8 cellular contexts compared by ENCODE assay signal in the genomic region with DNA sequence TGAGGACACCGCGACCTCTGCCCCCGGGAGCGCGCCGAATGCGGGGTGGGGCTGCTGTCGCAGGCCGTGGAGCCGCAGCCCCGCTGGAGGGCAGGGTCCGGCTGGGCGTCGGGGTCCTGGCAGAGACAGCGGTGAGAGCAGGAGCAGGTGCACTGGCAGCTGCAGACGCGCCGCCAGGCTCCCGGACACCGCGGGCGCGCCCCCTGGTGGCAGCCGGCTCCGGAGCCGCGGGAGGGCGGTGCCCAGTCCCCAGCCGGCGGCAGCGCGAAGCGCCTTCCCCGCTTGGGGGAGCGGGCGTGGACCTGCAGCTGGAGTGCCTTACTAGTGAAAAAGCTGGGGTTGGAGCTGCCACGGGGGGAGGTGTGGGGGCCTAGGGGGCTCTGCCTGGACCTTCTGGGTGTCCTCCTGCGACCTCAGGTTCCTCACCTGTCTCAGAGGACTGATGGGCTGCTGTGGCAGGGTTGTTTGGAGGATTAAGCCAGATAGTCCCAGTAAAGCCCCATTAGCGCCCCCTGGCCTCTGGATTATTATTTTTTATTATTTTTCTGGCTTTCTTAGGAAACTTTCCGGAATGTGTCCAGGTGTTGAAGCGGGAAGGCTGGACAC.
DNase-seq lines count a peak whose midpoint lies in the region; ATAC-seq and TF ChIP-seq lines count a peak whose summit lies in the region.
"Not testable (repeated sequence)": the region's sequence is repeated elsewhere in the genome, so short reads cannot be mapped to it uniquely, and the experiment has no call there.

No MANE protein-coding gene starts in this region.

- H3K27me3 Mint-ChIP-seq in activated CD8-positive, alpha-beta memory T cell treated with anti-CD3 and anti-CD28 coated beads, Interleukin-2, amount 10 ng/mL, durations not matched to agents 7 days and 5 days = peaks cover 14% of the 10 kb centered on the region

- not testable (repeated sequence) for H3K9me3 ChIP-seq in lower lobe of right lung

- intact Hi-C loops in lower lobe of right lung (cut with DNase I) = not testable (repeated sequence)

- not testable (repeated sequence) for H3K27ac ChIP-seq in lower lobe of right lung

- POLR2A ChIA-PET in BJ (lab: Charles Lee) = interaction anchor here (1.0 kb wide), 1 partner anchor 128 kb away, joined by 3 read pairs; no protein-coding TSS in a partner anchor

- H3K4me3 ChIP-seq in BJ (ENCODE audit: low read depth, low read length) (peak overlapping the region; percentile 41), lower lobe of right lung (peak overlapping the region; percentile 48)

- H3K27ac Mint-ChIP-seq in activated CD8-positive, alpha-beta memory T cell treated with anti-CD3 and anti-CD28 coated beads, Interleukin-2, amount 10 ng/mL, durations not matched to agents 7 days and 5 days = not testable (repeated sequence)

- H3K4me1 Mint-ChIP-seq in activated CD8-positive, alpha-beta memory T cell treated with anti-CD3 and anti-CD28 coated beads, Interleukin-2, amount 10 ng/mL, durations not matched to agents 7 days and 5 days = not testable (repeated sequence)

- H3K4me1 ChIP-seq in lower lobe of right lung = not testable (repeated sequence)

- TF ChIP-seq CTCF in BJ (IDR thresholded peaks at IDR 0.05; ENCODE audit: insufficient read depth, low read depth, low read length) (peak; percentile 41), lower lobe of right lung (IDR thresholded peaks at IDR 0.05) (peak; percentile 71)

- peak; percentile 96 for ATAC-seq in HG03175 (IDR thresholded peaks at IDR 0.05; ENCODE audit: unreplicated experiment)
- ATAC-seq in activated CD8-positive, alpha-beta memory T cell treated with anti-CD3 and anti-CD28 coated beads, Interleukin-2, amount 10 ng/mL, durations not matched to agents 7 days and 5 days = peak; percentile 95
- peak; percentile 91 for ATAC-seq in lower lobe of right lung

- H3K9me3 Mint-ChIP-seq in activated CD8-positive, alpha-beta memory T cell treated with anti-CD3 and anti-CD28 coated beads, Interleukin-2, amount 10 ng/mL, durations not matched to agents 7 days and 5 days (ENCODE audit: low read depth) = not testable (repeated sequence)

- not testable (repeated sequence) for H3K27me3 ChIP-seq in BJ (ENCODE audit: control insufficient read depth, insufficient read depth, low read length); lower lobe of right lung (ENCODE audit: low read depth)

- not testable (repeated sequence) for H3K36me3 ChIP-seq in BJ (ENCODE audit: control insufficient read depth, insufficient read depth, low read length); lower lobe of right lung

- CTCF ChIA-PET in BJ (lab: Yijun Ruan, JAX) = interaction anchor here (1.1 to 3.0 kb wide), 6 partner anchors 120 to 648 kb away, joined by 3 to 41 read pairs (median 7); no protein-coding TSS in a partner anchor
- CTCF ChIA-PET in activated CD8-positive, alpha-beta memory T cell treated with anti-CD3 and anti-CD28 coated beads, Interleukin-2, amount 10 ng/mL, durations not matched to agents 7 days and 5 days (lab: Charles Lee) = interaction anchor here (0.6 to 2.0 kb wide), 11 partner anchors 9 to 647 kb away, joined by 3 to 29 read pairs (median 4); no protein-coding TSS in a partner anchor

- not testable (repeated sequence) for H3K36me3 Mint-ChIP-seq in activated CD8-positive, alpha-beta memory T cell treated with anti-CD3 and anti-CD28 coated beads, Interleukin-2, amount 10 ng/mL, durations not matched to agents 7 days and 5 days

- peak overlapping the region; percentile 55 for H3K4me3 Mint-ChIP-seq in activated CD8-positive, alpha-beta memory T cell treated with anti-CD3 and anti-CD28 coated beads, Interleukin-2, amount 10 ng/mL, durations not matched to agents 7 days and 5 days

- DNase-seq in BJ (ENCODE audit: low read depth) (peak; percentile 0), GM19240 (ENCODE audit: insufficient read length, low spot score) (peak; percentile 28), NCI-H526 (lab: John Stamatoyannopoulos, UW) (peak; percentile 18 to 77), lower lobe of right lung (peak; percentile 78)
- DNase-seq in activated CD8-positive, alpha-beta memory T cell treated with anti-CD3 and anti-CD28 coated beads, Interleukin-2, amount 10 ng/mL, durations not matched to agents 7 days and 5 days = peak; percentile 79
- DNase-seq in effector CD8-positive, alpha-beta T cell (lab: John Stamatoyannopoulos, UW) = peak; percentile 55
- peak; percentile 42 to 76 (median 61) for DNase-seq in stimulated activated CD4-positive, alpha-beta T cell treated with anti-CD3 and anti-CD28 coated beads, TNF-alpha, amount 100 ng/mL, for 1 hour (ENCODE audit: low read depth in 3 of 3, low spot score in 1 of 3)

Comparison
In these comparisons a context has a peak if more than half of its experiments do, and no peak if none do; other contexts are left out.
1. DNase-seq: peak in every context shown above with its lines; median percentile 79 in activated CD8-positive, alpha-beta memory T cell treated with anti-CD3 and anti-CD28 coated beads, Interleukin-2, amount 10 ng/mL, durations not matched to agents 7 days and 5 days; 78 in lower lobe of right lung; 61 in stimulated activated CD4-positive, alpha-beta T cell treated with anti-CD3 and anti-CD28 coated beads, TNF-alpha, amount 100 ng/mL, for 1 hour; 55 in effector CD8-positive, alpha-beta T cell; 48 in NCI-H526; 28 in GM19240; 0 in BJ.